ENCODE assay signal across 8 cellular contexts in the genomic region with DNA sequence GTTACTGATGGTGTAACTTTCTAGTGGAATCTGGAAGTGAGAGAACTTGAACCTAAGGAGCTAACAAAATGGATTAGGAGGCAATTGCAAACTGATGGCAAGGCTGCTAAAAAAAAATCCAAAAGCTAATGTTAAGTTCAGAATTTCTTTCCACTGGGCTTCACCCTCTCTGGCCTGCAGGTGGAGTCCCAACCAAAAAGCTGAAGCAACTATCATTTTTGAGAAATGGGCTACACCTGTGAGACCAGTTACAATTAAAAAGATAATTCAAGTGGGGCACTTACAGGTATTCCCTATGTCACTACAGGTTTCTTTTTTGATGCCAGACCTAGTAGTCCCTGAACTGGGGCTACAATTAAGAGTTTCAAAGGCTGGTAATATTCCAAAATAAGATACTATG.
DNase-seq lines count a peak whose midpoint lies in the region; ATAC-seq and TF ChIP-seq lines count a peak whose summit lies in the region.

No MANE protein-coding gene starts in this region.

- no peak overlapping the region for H3K9ac ChIP-seq in MM.1S (ENCODE audit: low read length)

- H3K4me3 ChIP-seq in MM.1S (ENCODE audit: low read length) (no peak overlapping the region), epithelial cell of esophagus (ENCODE audit: low read length) (no peak overlapping the region), testis (no peak overlapping the region)

- H3K9me3 Mint-ChIP-seq in activated CD8-positive, alpha-beta T cell treated with anti-CD3 and anti-CD28 coated beads for 36 hours: no peaks in the 10 kb centered on the region
- H3K9me3 Mint-ChIP-seq in activated CD8-positive, alpha-beta T cell treated with anti-CD3 and anti-CD28 coated beads, Interleukin-2, amount 10 ng/mL, durations not matched to agents 7 days and 5 days (ENCODE audit: insufficient read depth): no peaks in the 10 kb centered on the region

- no peak overlapping the region for H3K4me3 Mint-ChIP-seq in activated CD8-positive, alpha-beta T cell treated with anti-CD3 and anti-CD28 coated beads for 36 hours
- no peak overlapping the region for H3K4me3 Mint-ChIP-seq in activated CD8-positive, alpha-beta T cell treated with anti-CD3 and anti-CD28 coated beads, Interleukin-2, amount 10 ng/mL, durations not matched to agents 7 days and 5 days

- no peak overlapping the region for H2AFZ ChIP-seq in MM.1S (ENCODE audit: low read length)

- no peak overlapping the region for H3K27ac Mint-ChIP-seq in activated CD8-positive, alpha-beta T cell treated with anti-CD3 and anti-CD28 coated beads for 36 hours
- no peak overlapping the region for H3K27ac Mint-ChIP-seq in activated CD8-positive, alpha-beta T cell treated with anti-CD3 and anti-CD28 coated beads, Interleukin-2, amount 10 ng/mL, durations not matched to agents 7 days and 5 days

- H4K20me1 ChIP-seq in MM.1S (ENCODE audit: insufficient read depth, low read length): no peaks in the 10 kb centered on the region

- H3K36me3 ChIP-seq in MM.1S (replicated peaks; ENCODE audit: insufficient read depth, low read length) (no peaks in the 10 kb centered on the region), testis (ENCODE audit: low read depth, missing control alignments) (no peaks in the 10 kb centered on the region)

- no peaks in the 10 kb centered on the region for H3K27me3 Mint-ChIP-seq in activated CD8-positive, alpha-beta T cell treated with anti-CD3 and anti-CD28 coated beads for 36 hours
- no peaks in the 10 kb centered on the region for H3K27me3 Mint-ChIP-seq in activated CD8-positive, alpha-beta T cell treated with anti-CD3 and anti-CD28 coated beads, Interleukin-2, amount 10 ng/mL, durations not matched to agents 7 days and 5 days (ENCODE audit: low read depth)

- POLR2A ChIA-PET in activated CD8-positive, alpha-beta T cell treated with anti-CD3 and anti-CD28 coated beads for 36 hours (lab: Charles Lee): no interaction called here
- POLR2A ChIA-PET in activated CD8-positive, alpha-beta T cell treated with anti-CD3 and anti-CD28 coated beads, Interleukin-2, amount 10 ng/mL, durations not matched to agents 7 days and 5 days (lab: Charles Lee): no interaction called here

- H3K9me2 ChIP-seq in MM.1S (replicated peaks; ENCODE audit: insufficient read depth, low read length): no peaks in the 10 kb centered on the region

- H3K27ac ChIP-seq in MM.1S (ENCODE audit: low read length) (no peak overlapping the region), testis (no peak overlapping the region)

- H3K4me2 ChIP-seq in MM.1S (ENCODE audit: low read depth, low read length): no peak overlapping the region

- H3F3A ChIP-seq in MM.1S (ENCODE audit: insufficient read depth, low read length): no peaks in the 10 kb centered on the region

- no peaks in the 10 kb centered on the region for H3K4me1 Mint-ChIP-seq in activated CD8-positive, alpha-beta T cell treated with anti-CD3 and anti-CD28 coated beads for 36 hours (ENCODE audit: low read depth)
- H3K4me1 Mint-ChIP-seq in activated CD8-positive, alpha-beta T cell treated with anti-CD3 and anti-CD28 coated beads, Interleukin-2, amount 10 ng/mL, durations not matched to agents 7 days and 5 days (ENCODE audit: low read depth): no peaks in the 10 kb centered on the region

- intact Hi-C loops in activated CD8-positive, alpha-beta T cell treated with anti-CD3 and anti-CD28 coated beads for 36 hours (cut with micrococcal nuclease): no loop called here
- intact Hi-C loops in testis (cut with DNase I; ENCODE audit: low total_unique reads): no loop called here

- CTCF ChIA-PET in activated CD8-positive, alpha-beta T cell treated with anti-CD3 and anti-CD28 coated beads for 36 hours (lab: Charles Lee): interaction anchor here (0.7 to 2.6 kb wide), 5 partner anchors 8 to 444 kb away, joined by 3 to 12 read pairs (median 3); no protein-coding TSS in a partner anchor
- CTCF ChIA-PET in activated CD8-positive, alpha-beta T cell treated with anti-CD3 and anti-CD28 coated beads, Interleukin-2, amount 10 ng/mL, durations not matched to agents 7 days and 5 days (lab: Charles Lee): interaction anchor here (0.7 to 1.9 kb wide), 9 partner anchors 12 to 1198 kb away, joined by 3 to 9 read pairs (median 3); no protein-coding TSS in a partner anchor

- no peak for ATAC-seq in activated CD8-positive, alpha-beta T cell treated with anti-CD3 and anti-CD28 coated beads for 36 hours
- ATAC-seq in activated CD8-positive, alpha-beta T cell treated with anti-CD3 and anti-CD28 coated beads, Interleukin-2, amount 10 ng/mL, durations not matched to agents 7 days and 5 days: no peak
- no peak for ATAC-seq in HG03520 (IDR thresholded peaks at IDR 0.05; ENCODE audit: unreplicated experiment)

- H3K4me1 ChIP-seq in MM.1S (ENCODE audit: low read length) (no peaks in the 10 kb centered on the region), testis (no peaks in the 10 kb centered on the region)

- no peak for TF ChIP-seq POLR2A in testis (IDR thresholded peaks at IDR 0.05)

- H3K27me3 ChIP-seq in MM.1S (replicated peaks; ENCODE audit: insufficient read depth, low read length): no peaks in the 10 kb centered on the region
- H3K27me3 ChIP-seq in testis: no peaks in the 10 kb centered on the region

- TF ChIP-seq CTCF in activated CD8-positive, alpha-beta T cell treated with anti-CD3 and anti-CD28 coated beads for 36 hours (IDR thresholded peaks at IDR 0.05): no peak
- peak; percentile 47 for TF ChIP-seq CTCF in MM.1S (IDR thresholded peaks at IDR 0.05; ENCODE audit: low read length)
- TF ChIP-seq CTCF in epithelial cell of esophagus (IDR thresholded peaks at IDR 0.05; ENCODE audit: insufficient read depth, low read depth, low read length, missing control alignments): peak; percentile 60
- TF ChIP-seq CTCF in testis (IDR thresholded peaks at IDR 0.05): peak in 2 of 3 experiments; percentile 18 to 37

- DNase-seq in activated CD8-positive, alpha-beta T cell treated with anti-CD3 and anti-CD28 coated beads for 36 hours: peak; percentile 4
- DNase-seq in activated CD8-positive, alpha-beta T cell treated with anti-CD3 and anti-CD28 coated beads, Interleukin-2, amount 10 ng/mL, durations not matched to agents 7 days and 5 days: no peak
- DNase-seq in MM.1S: peak; percentile 10
- DNase-seq in epithelial cell of esophagus (ENCODE audit: low read depth): peak; percentile 43
- DNase-seq in testis: no peak
- no peak for DNase-seq in COR-L47 (lab: John Stamatoyannopoulos, UW)
- no peak for DNase-seq in COLO829 (ENCODE audit: low spot score)

- H3K36me3 Mint-ChIP-seq in activated CD8-positive, alpha-beta T cell treated with anti-CD3 and anti-CD28 coated beads for 36 hours (ENCODE audit: low read depth): no peaks in the 10 kb centered on the region
- H3K36me3 Mint-ChIP-seq in activated CD8-positive, alpha-beta T cell treated with anti-CD3 and anti-CD28 coated beads, Interleukin-2, amount 10 ng/mL, durations not matched to agents 7 days and 5 days (ENCODE audit: low read depth): no peaks in the 10 kb centered on the region

- no peaks in the 10 kb centered on the region for H3K79me2 ChIP-seq in MM.1S (ENCODE audit: low read length)

- no peaks in the 10 kb centered on the region for H3K9me3 ChIP-seq in MM.1S (replicated peaks; ENCODE audit: insufficient read depth, low read length)
- H3K9me3 ChIP-seq in testis: no peaks in the 10 kb centered on the region

Comparison
In these comparisons a context has a peak if more than half of its experiments do, and no peak if none do; other contexts are left out.
1. DNase-seq: peak in activated CD8-positive, alpha-beta T cell treated with anti-CD3 and anti-CD28 coated beads for 36 hours (single experiment), MM.1S (single experiment) and epithelial cell of esophagus (single experiment); none in activated CD8-positive, alpha-beta T cell treated with anti-CD3 and anti-CD28 coated beads, Interleukin-2, amount 10 ng/mL, durations not matched to agents 7 days and 5 days (single experiment), testis (single experiment), COR-L47 (single experiment) and COLO829 (single experiment).